Comparison of ENCODE assay signal across 1 cellular context in the genomic region with DNA sequence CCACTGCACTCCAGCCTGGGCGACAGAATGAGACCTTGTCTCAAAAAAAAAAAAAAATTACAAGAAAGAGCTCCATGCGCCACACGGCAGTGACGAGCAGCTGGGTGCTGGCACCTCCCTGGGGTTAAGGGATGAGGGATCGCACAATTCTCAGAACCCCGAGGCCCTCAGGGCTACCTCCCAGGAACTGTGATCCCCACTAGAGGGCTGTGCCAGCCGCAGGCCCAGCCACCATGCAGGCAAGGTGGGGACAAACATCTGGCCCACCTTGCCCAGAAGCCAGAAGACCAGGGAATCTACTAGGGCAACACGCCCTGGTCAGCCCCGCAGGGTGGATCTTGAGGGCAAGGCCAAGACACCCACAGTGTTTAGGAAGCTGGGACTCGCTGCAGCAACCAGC.
TF ChIP-seq lines count a peak whose summit lies in the region.

No MANE protein-coding gene starts in this region.

TF ChIP-seq in H1, 55 proteins besides CTCF, POLR2A, EP300 and RAD21:
- TF ChIP-seq, protein P1, sequence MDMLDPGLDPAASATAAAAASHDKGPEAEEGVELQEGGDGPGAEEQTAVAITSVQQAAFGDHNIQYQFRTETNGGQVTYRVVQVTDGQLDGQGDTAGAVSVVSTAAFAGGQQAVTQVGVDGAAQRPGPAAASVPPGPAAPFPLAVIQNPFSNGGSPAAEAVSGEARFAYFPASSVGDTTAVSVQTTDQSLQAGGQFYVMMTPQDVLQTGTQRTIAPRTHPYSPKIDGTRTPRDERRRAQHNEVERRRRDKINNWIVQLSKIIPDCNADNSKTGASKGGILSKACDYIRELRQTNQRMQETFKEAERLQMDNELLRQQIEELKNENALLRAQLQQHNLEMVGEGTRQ (IDR thresholded peaks at IDR 0.05; ENCODE audit: low read length) = no peak
- TF ChIP-seq NANOG (IDR thresholded peaks at IDR 0.05; ENCODE audit: insufficient read depth, low read depth, low read length, poor library complexity, severe bottlenecking) = no peak
- TF ChIP-seq JUND (IDR thresholded peaks at IDR 0.05; ENCODE audit: low read length) = no peak
- no peak for TF ChIP-seq POU5F1 (IDR thresholded peaks at IDR 0.05; ENCODE audit: low read depth, low read length)
- TF ChIP-seq ZNF274 (IDR thresholded peaks at IDR 0.05; ENCODE audit: borderline replicate concordance, extremely low read depth, low read length) = no peak
- no peak for TF ChIP-seq TBP (IDR thresholded peaks at IDR 0.05; ENCODE audit: low read depth, low read length)
- TF ChIP-seq TAF1 (IDR thresholded peaks at IDR 0.05; ENCODE audit: low read depth, low read length) = no peak
- no peak for TF ChIP-seq KDM5A (IDR thresholded peaks at IDR 0.05; ENCODE audit: low read length)
- no peak for TF ChIP-seq RFX5 (IDR thresholded peaks at IDR 0.05; ENCODE audit: borderline replicate concordance, low read depth, low read length)
- no peak for TF ChIP-seq RNF2 (IDR thresholded peaks at IDR 0.05; ENCODE audit: borderline replicate concordance, low read depth, low read length, missing control alignments, poor library complexity, severe bottlenecking)
- no peak for TF ChIP-seq EGR1 (IDR thresholded peaks at IDR 0.05; ENCODE audit: borderline replicate concordance, low read depth, low read length)
- no peak for TF ChIP-seq CBX8 (IDR thresholded peaks at IDR 0.05; ENCODE audit: borderline replicate concordance, low read depth, low read length)
- TF ChIP-seq ASH2L (IDR thresholded peaks at IDR 0.05; ENCODE audit: low read length) = no peak
- no peak for TF ChIP-seq BCL11A (IDR thresholded peaks at IDR 0.05; ENCODE audit: low read depth in 2 of 2, low read length in 2 of 2)
- TF ChIP-seq TEAD4 (IDR thresholded peaks at IDR 0.05; ENCODE audit: low read depth, low read length) = no peak
- TF ChIP-seq CEBPB (IDR thresholded peaks at IDR 0.05; ENCODE audit: low read depth, low read length) = no peak
- TF ChIP-seq SIRT6 (IDR thresholded peaks at IDR 0.05; ENCODE audit: low read length) = no peak
- TF ChIP-seq POLR2AphosphoS5 (IDR thresholded peaks at IDR 0.05; ENCODE audit: low read depth, low read length) = no peak
- TF ChIP-seq BRCA1 (IDR thresholded peaks at IDR 0.05; ENCODE audit: low read depth, low read length) = no peak
